In genomic region chr1:206590025-206590834, GRCh38 we compare ENCODE assay signal across 8 cellular contexts. TPM values are rescaled to one million over a fixed set of nuclear protein-coding genes. Genes with fewer than 3 reads are reported as not detected.
DNase-seq lines count a peak whose midpoint lies in the region; ATAC-seq, FAIRE-seq and TF ChIP-seq lines count a peak whose summit lies in the region.

No MANE protein-coding gene starts in this region.

- H2AK9ac ChIP-seq in IMR-90 (replicated peaks; ENCODE audit: low read depth, low read length, poor library complexity), result peak overlapping the region; percentile 5

- peaks cover 21% of the 10 kb centered on the region for H3K9me1 ChIP-seq in IMR-90 (ENCODE audit: insufficient read depth, low read length)
- H3K9me1 ChIP-seq in keratinocyte (ENCODE audit: control insufficient read depth, extremely low read depth, insufficient read depth, low read length), result no peaks in the 10 kb centered on the region

- no CpG with 5 or more reads among the region's 8 CpGs for WGBS in IMR-90 (ENCODE audit: extremely low coverage in 2 of 2, insufficient read length in 1 of 2), 2 experiments

- H3K4me2 ChIP-seq in IMR-90 (ENCODE audit: low read depth, low read length) (peak overlapping the region; percentile 1; the same call in 1 of the 2 replicates), keratinocyte (ENCODE audit: control insufficient read depth, extremely low read depth, insufficient read depth, low read depth, low read length) (peak overlapping the region; percentile 58)

- peak overlapping the region; percentile 38; the same call in 1 of the 2 replicates for H3K4ac ChIP-seq in IMR-90 (ENCODE audit: low read depth, low read length)

- ATAC-seq in IMR-90 (ENCODE audit: low read depth), result 0 out of 2 replicates have a peak, but pooled peaks have one; percentile 15

- H3K36me3 ChIP-seq in IMR-90 (ENCODE audit: control insufficient read depth, insufficient read depth, low read length) (peaks cover 13% of the 10 kb centered on the region), keratinocyte (ENCODE audit: control insufficient read depth in 2 of 2, extremely low read depth in 1 of 2, insufficient read depth in 2 of 2, low read length in 2 of 2) (peaks cover 10 to 13% of the 10 kb centered on the region in 2 experiments)

- H3K27ac ChIP-seq in IMR-90 (ENCODE audit: insufficient read depth, low read length) (0 out of 2 replicates have a peak overlapping the region, but pooled peaks have one; percentile 1), keratinocyte (ENCODE audit: control insufficient read depth, insufficient read depth, low read length) (no peak overlapping the region)

- peak overlapping the region; percentile 26; the same call in 1 of the 2 replicates for H2BK120ac ChIP-seq in IMR-90 (ENCODE audit: low read depth, low read length)

- peak overlapping the region; percentile 54; the same call in 1 of the 2 replicates for H2AK5ac ChIP-seq in IMR-90 (ENCODE audit: low read depth, low read length)

- H4K8ac ChIP-seq in IMR-90 (ENCODE audit: low read depth in 2 of 2, low read length in 2 of 2), result peak overlapping the region in 1 of 2 experiments; percentile 22; a peak in 1 of 4 replicates

- H3K4me1 ChIP-seq in IMR-90 (ENCODE audit: control insufficient read depth, insufficient read depth, low read length), result peaks cover 14% of the 10 kb centered on the region
- H3K4me1 ChIP-seq in keratinocyte (ENCODE audit: control insufficient read depth, extremely low read depth, insufficient read depth, low read length), result peaks cover 52% of the 10 kb centered on the region

- H4K5ac ChIP-seq in IMR-90 (ENCODE audit: low read depth, low read length), result no peak overlapping the region

- peaks cover 0 to 13% of the 10 kb centered on the region in 2 experiments; a peak in 1 of 4 replicates for H3K79me1 ChIP-seq in IMR-90 (ENCODE audit: low read depth in 1 of 2, low read length in 2 of 2)

- TF ChIP-seq RAD21 in IMR-90 (IDR thresholded peaks at IDR 0.05; ENCODE audit: low read length), result peak; percentile 6; the same call in 1 of the 2 replicates

- H3K9ac ChIP-seq in IMR-90 (ENCODE audit: low read depth, low read length), result no peak overlapping the region
- H3K9ac ChIP-seq in keratinocyte (ENCODE audit: control insufficient read depth, extremely low read depth, insufficient read depth, low read length), result no peak overlapping the region

- no peak overlapping the region for H2AFZ ChIP-seq in IMR-90 (replicated peaks; ENCODE audit: low read length, poor library complexity)
- no peak overlapping the region for H2AFZ ChIP-seq in keratinocyte (ENCODE audit: control insufficient read depth, low read length)

- peak overlapping the region; percentile 21 for H2BK5ac ChIP-seq in IMR-90 (ENCODE audit: low read depth, low read length, poor library complexity, severe bottlenecking)

- peak; percentile 71 for FAIRE-seq in keratinocyte (lab: Jason Lieb, UNC)

- POLR2A ChIA-PET in IMR-90 (lab: Charles Lee; ENCODE audit: unreplicated experiment), result no interaction called here

- H3K56ac ChIP-seq in IMR-90 (ENCODE audit: extremely low read depth, insufficient read depth, low read length), result no peak overlapping the region

- peak overlapping the region; percentile 1; the same call in 1 of the 2 replicates for H2BK20ac ChIP-seq in IMR-90 (ENCODE audit: low read depth, low read length)

- H3K4me3 ChIP-seq in IMR-90 (ENCODE audit: insufficient read depth, low read depth, low read length) (no peak overlapping the region), keratinocyte (ENCODE audit: control insufficient read depth in 2 of 3, extremely low read depth in 1 of 3, insufficient read depth in 2 of 3, low read depth in 1 of 3, low read length in 3 of 3) (no peak overlapping the region)

- DNase-seq in SKM-1 treated with dmso at 0.1 percent for 144 hours (lab: John Stamatoyannopoulos, UW; ENCODE audit: unreplicated experiment) (peak; percentile 14), SKM-1 (lab: John Stamatoyannopoulos, UW; ENCODE audit: unreplicated experiment) (no peak), IMR-90 (peak; percentile 80), keratinocyte (ENCODE audit: low read depth, low spot score) (peak; percentile 59), cerebellar nuclear complex (lab: John Stamatoyannopoulos, UW) (no peak), occipital lobe (lab: John Stamatoyannopoulos, UW) (no peak), NCI-H1694 treated with DMSO at 0.1 percent for 48 hours (lab: John Stamatoyannopoulos, UW) (no peak)
- peak; percentile 64 to 73 for DNase-seq in activated T-cell treated with anti-CD3 and anti-CD28 coated beads, Interleukin-2, amount 50 U/mL, for 48 hours

- H4K91ac ChIP-seq in IMR-90 (ENCODE audit: insufficient read depth, low read depth, low read length), result 0 out of 2 replicates have a peak overlapping the region, but pooled peaks have one; percentile 29

- H4K20me1 ChIP-seq in IMR-90 (ENCODE audit: insufficient read depth, low read length) (0 out of 2 replicates have a peak, but pooled peaks cover 2% of the 10 kb centered on the region), keratinocyte (ENCODE audit: control insufficient read depth, extremely low read depth, insufficient read depth, low read length) (no peaks in the 10 kb centered on the region)

- intact Hi-C loops in IMR-90 (cut with micrococcal nuclease), result no loop called here

- H3K18ac ChIP-seq in IMR-90 (ENCODE audit: low read depth, low read length), result no peak overlapping the region; the same call in 1 of the 2 replicates

- no peak for TF ChIP-seq POLR2A in IMR-90 (IDR thresholded peaks at IDR 0.05; ENCODE audit: low read depth, low read length)

- H3K23ac ChIP-seq in IMR-90 (ENCODE audit: low read depth, low read length), result 0 out of 2 replicates have a peak overlapping the region, but pooled peaks have one; percentile 0

- 0 out of 3 replicates have a peak overlapping the region, but pooled peaks have one; percentile 18 for H2BK15ac ChIP-seq in IMR-90 (ENCODE audit: low read depth, low read length)

- in situ Hi-C loops in IMR-90 (cut with MboI; ENCODE audit: low sequenced_read_pairs), result no loop called here

- CTCF ChIA-PET in IMR-90 (lab: Yijun Ruan, JAX), result no interaction called here

- H3K79me2 ChIP-seq in keratinocyte (ENCODE audit: control insufficient read depth, insufficient read depth, low read length), result no peaks in the 10 kb centered on the region

- no TSS peak for BruUV-seq in IMR-90 (replicated peaks; lab: Mats Ljungman, UMichigan)

- peak overlapping the region; percentile 30 for H3K14ac ChIP-seq in IMR-90 (replicated peaks; ENCODE audit: low read depth, low read length)

- H3K27me3 ChIP-seq in IMR-90 (ENCODE audit: control insufficient read depth, insufficient read depth, low read length), result no peaks in the 10 kb centered on the region
- H3K27me3 ChIP-seq in keratinocyte (ENCODE audit: control insufficient read depth, extremely low read depth, insufficient read depth, low read length), result no peaks in the 10 kb centered on the region

- dilution Hi-C loops in IMR-90 (cut with HindIII; ENCODE audit: low sequenced_read_pairs, unreplicated experiment), result no loop called here
- dilution Hi-C loops in keratinocyte (cut with MboI; ENCODE audit: extremely low pct_ligation_motif_present, low sequenced_read_pairs), result no loop called here

- TF ChIP-seq CTCF in IMR-90 (conservative IDR thresholded peaks at IDR 0.05; ENCODE audit: low read depth, low read length) (peak; percentile 33), keratinocyte (optimal IDR thresholded peaks at IDR 0.05 in 1 of 3, IDR thresholded peaks at IDR 0.05 in 1 of 3, conservative IDR thresholded peaks at IDR 0.05 in 1 of 3; ENCODE audit: extremely low read depth in 1 of 3, insufficient read depth in 2 of 3, low read length in 3 of 3) (peak in 2 of 3 experiments; percentile 22 to 38)

- H3K9me3 ChIP-seq in IMR-90 (ENCODE audit: control insufficient read depth, insufficient read depth, low read length), result no peaks in the 10 kb centered on the region
- no peaks in the 10 kb centered on the region for H3K9me3 ChIP-seq in keratinocyte (ENCODE audit: control insufficient read depth, low read depth, low read length)

TF ChIP-seq in IMR-90, 13 proteins besides CTCF, POLR2A, EP300 and RAD21 (continues in another document):
- TF ChIP-seq MAFK (IDR thresholded peaks at IDR 0.05; ENCODE audit: low read depth, low read length) (no peak), BHLHE40 (IDR thresholded peaks at IDR 0.05; ENCODE audit: low read depth, low read length) (peak; percentile 52; the same call in 1 of the 2 replicates), NFE2L2 (IDR thresholded peaks at IDR 0.05; ENCODE audit: low read depth, low read length) (no peak), RCOR1 (IDR thresholded peaks at IDR 0.05; ENCODE audit: insufficient replicate concordance, low read length) (peak; percentile 66), FOS (IDR thresholded peaks at IDR 0.05; ENCODE audit: low read depth, low read length) (peak; percentile 70), CHD1 (IDR thresholded peaks at IDR 0.05; ENCODE audit: low read depth, low read length) (no peak)

RNA-seq across cellular contexts. Expression of gene EIF2D, which starts 22.0 kb away (rescaled TPM):
- total RNA-seq in IMR-90 (2012; rRNA removed) (51.7 and 69.4 TPM in 2 replicates), occipital lobe (12.5 TPM)
- polyA plus RNA-seq in IMR-90 (2012; rRNA removed) (58.7 and 64.3 TPM in 2 replicates), keratinocyte (59.9 to 66.4 TPM (median 60.6 TPM) in 3 replicates)
- 39.4 and 47.6 TPM in 2 replicates for polyA plus RNA-seq in IMR-90 (2012; cell fraction: cytosol; rRNA removed)
- 35.3 and 72.9 TPM in 2 replicates for polyA plus RNA-seq in IMR-90 (2012; cell fraction: nucleus; rRNA removed; ENCODE audit: low replicate concordance)
- 21.4 TPM for polyA plus RNA-seq in keratinocyte (2011; ENCODE audit: low read depth)
- 55.7 and 62.1 TPM in 2 replicates for polyA plus RNA-seq in keratinocyte (2011; cell fraction: cytosol; rRNA removed)
- 64.0 and 66.2 TPM in 2 replicates for polyA plus RNA-seq in keratinocyte (2011; cell fraction: nucleus; rRNA removed)
- 27.5 and 39.8 TPM in 2 replicates for polyA plus RNA-seq in keratinocyte (2012; ENCODE audit: low replicate concordance)
- 29.9 to 48.8 TPM (median 47.8 TPM) in 3 replicates for polyA minus RNA-seq in keratinocyte
- polyA minus RNA-seq in keratinocyte (2011; cell fraction: cytosol; rRNA and poly(A)+ RNA removed), result 27.0 TPM
- polyA minus RNA-seq in keratinocyte (2011; cell fraction: nucleus; rRNA and poly(A)+ RNA removed), result 12.0 and 21.8 TPM in 2 replicates

RNA-seq across cellular contexts. Expression of gene DYRK3, which starts 45.1 kb away (rescaled TPM):
- 21.1 and 22.0 TPM in 2 replicates for total RNA-seq in IMR-90 (2012; rRNA removed)
- polyA plus RNA-seq in IMR-90 (2012; rRNA removed), result 4.6 and 5.5 TPM in 2 replicates
- polyA plus RNA-seq in IMR-90 (2012; cell fraction: cytosol; rRNA removed), result 2.2 and 3.2 TPM in 2 replicates
- polyA plus RNA-seq in IMR-90 (2012; cell fraction: nucleus; rRNA removed; ENCODE audit: low replicate concordance), result 2.4 and 9.7 TPM in 2 replicates
- 9.9 to 15.0 TPM (median 11.8 TPM) in 3 replicates for polyA plus RNA-seq in keratinocyte
- 5.2 TPM for polyA plus RNA-seq in keratinocyte (2011; ENCODE audit: low read depth)
- 7.7 and 11.3 TPM in 2 replicates for polyA plus RNA-seq in keratinocyte (2011; cell fraction: cytosol; rRNA removed)
- polyA plus RNA-seq in keratinocyte (2011; cell fraction: nucleus; rRNA removed), result 12.3 and 13.7 TPM in 2 replicates
- polyA plus RNA-seq in keratinocyte (2012; ENCODE audit: low replicate concordance), result 5.4 and 14.0 TPM in 2 replicates
- polyA minus RNA-seq in keratinocyte, result 9.4 to 17.9 TPM (median 14.7 TPM) in 3 replicates
- 15.3 TPM for polyA minus RNA-seq in keratinocyte (2011; cell fraction: cytosol; rRNA and poly(A)+ RNA removed)
- polyA minus RNA-seq in keratinocyte (2011; cell fraction: nucleus; rRNA and poly(A)+ RNA removed), result 13.9 and 24.7 TPM in 2 replicates
- total RNA-seq in occipital lobe, result 18.2 TPM

Comparison
In these comparisons a context has a peak if more than half of its experiments do, and no peak if none do; other contexts are left out.
1. DNase-seq: peak in SKM-1 treated with dmso at 0.1 percent for 144 hours (single experiment), IMR-90 (single experiment), activated T-cell treated with anti-CD3 and anti-CD28 coated beads, Interleukin-2, amount 50 U/mL, for 48 hours (2 of 2) and keratinocyte (single experiment); none in SKM-1 (single experiment), cerebellar nuclear complex (0 of 2), occipital lobe (single experiment) and NCI-H1694 treated with DMSO at 0.1 percent for 48 hours (single experiment).